Comparison of ENCODE assay signal across 17 cellular contexts in genomic region chr2:142834003-142834402, GRCh38. TPM values are rescaled to one million over a fixed set of nuclear protein-coding genes. Genes with fewer than 3 reads are reported as not detected.
DNase-seq lines count a peak whose midpoint lies in the region; ATAC-seq, FAIRE-seq and TF ChIP-seq lines count a peak whose summit lies in the region.
"Had no signal": no experiment of that assay in that cellular context is flagged by ENCODE, and none has a peak within 500 bp of the region (broad histone marks: within the 10 kb centered on the region; RNA-seq: fewer than 3 reads in every experiment).

No MANE protein-coding gene starts in this region.

- no peak for TF ChIP-seq POLR2A in GM12878 (IDR thresholded peaks at IDR 0.05; ENCODE audit: low read depth, low read length)

- H3K36me3 ChIP-seq in GM12878 (ENCODE audit: control insufficient read depth in 2 of 2, insufficient read depth in 2 of 2, low read length in 1 of 2), result no peaks in the 10 kb centered on the region
- H3K36me3 ChIP-seq: suprapubic skin had no signal

- no peaks in the 10 kb centered on the region for H3K4me1 ChIP-seq in GM12878 (ENCODE audit: control insufficient read depth, insufficient read depth, low read length)
- H3K4me1 ChIP-seq: Caco-2, parathyroid adenoma, suprapubic skin had no signal

- POLR2A ChIA-PET in GM12878 (lab: Charles Lee), result no interaction called here

- 11% methylated on average over 1 of the region's 1 CpG for WGBS in GM12878 (ENCODE audit: insufficient coverage, insufficient replicate concordance, low lambda C conversion rate, missing lambda C conversion rate)

- FAIRE-seq in GM12878 (lab: Jason Lieb, UNC), result no peak

- RAD21 ChIA-PET in GM12878 (lab: Charles Lee; ENCODE audit: unreplicated experiment), result no interaction called here

- no peak overlapping the region for H3K4me3 ChIP-seq in GM12878
- H3K4me3 ChIP-seq: suprapubic skin had no signal

- no peaks in the 10 kb centered on the region for H4K20me1 ChIP-seq in GM12878 (ENCODE audit: control insufficient read depth, insufficient read depth)

- no TSS peak for BruUV-seq in GM12878 (replicated peaks; lab: Mats Ljungman, UMichigan)

- TF ChIP-seq RAD21 in GM12878 (IDR thresholded peaks at IDR 0.05; ENCODE audit: insufficient read depth, low read depth, low read length), result no peak

- no peaks in the 10 kb centered on the region for H3K27me3 ChIP-seq in GM12878 (replicated peaks in 1 of 2; ENCODE audit: control insufficient read depth in 2 of 2, insufficient read depth in 2 of 2, low read length in 1 of 2)
- H3K27me3 ChIP-seq: suprapubic skin had no signal

- H3K4me2 ChIP-seq in GM12878 (ENCODE audit: control insufficient read depth, insufficient read depth), result no peak overlapping the region

- CTCF ChIA-PET in GM12878 (lab: Yijun Ruan, JAX), result no interaction called here

- H2AFZ ChIP-seq in GM12878 (ENCODE audit: control insufficient read depth, low read depth, low read length), result no peak overlapping the region
- H2AFZ ChIP-seq: parathyroid adenoma had no signal

- no peak overlapping the region for H3K9ac ChIP-seq in GM12878 (ENCODE audit: control insufficient read depth, insufficient read depth, low read length)
- H3K9ac ChIP-seq: parathyroid adenoma had no signal

- in situ Hi-C loops in GM12878 (cut with MboI), result no loop called here
- in situ Hi-C loops in KBM-7 (cut with MboI; ENCODE audit: low pct_unique_long_range_greater_than_20kb, low sequenced_read_pairs), result no loop called here

- no peak for TF ChIP-seq EP300 in GM12878 (IDR thresholded peaks at IDR 0.05; ENCODE audit: borderline replicate concordance in 1 of 2, control insufficient read depth in 1 of 2, low read depth in 2 of 2, low read length in 2 of 2)

- DNase-seq in A172 (ENCODE audit: low spot score) (peak; percentile 47), HPDE6-E6E7 (ENCODE audit: extremely low spot score) (peak; percentile 5), GM12878 (ENCODE audit: low read depth, low spot score) (no peak), iris pigment epithelial cell (ENCODE audit: low read depth) (peak; percentile 78), NCI-H187 (lab: John Stamatoyannopoulos, UW) (no peak), NCI-H345 treated with DMSO at 0.1 percent for 48 hours (lab: John Stamatoyannopoulos, UW; ENCODE audit: unreplicated experiment) (no peak), KBM-7 (no peak)
- DNase-seq in stimulated activated CD4-positive, alpha-beta T cell treated with anti-CD3 and anti-CD28 coated beads, Interleukin-1b, Interleukin-23, amount 100 ng/mL, for 48 hours, result no peak
- DNase-seq: activated naive CD4-positive, alpha-beta T cell treated with Interleukin-2 at 50 U/mL for 16 hours; Caco-2; effector CD8-positive, alpha-beta T cell; NCI-H2081 treated with DMSO at 0.1 percent for 48 hours; NCI-H774; stimulated activated CD4-positive, alpha-beta T cell treated with anti-CD3 and anti-CD28 coated beads, Interleukin-12 subunit alpha, Interleukin-12 subunit beta, amount 100 ng/mL, for 4 hours had no signal

- no peak for ATAC-seq in GM12878

- H3K79me2 ChIP-seq in GM12878 (ENCODE audit: control insufficient read depth, insufficient read depth, low read length), result no peaks in the 10 kb centered on the region
- H3K79me2 ChIP-seq: parathyroid adenoma had no signal

- no peak overlapping the region for H3K27ac ChIP-seq in GM12878 (ENCODE audit: control insufficient read depth, insufficient read depth)
- H3K27ac ChIP-seq: parathyroid adenoma, suprapubic skin had no signal

- intact Hi-C loops in GM12878 (cut with micrococcal nuclease; ENCODE audit: unreplicated experiment), result no loop called here

- SMC1A ChIA-PET in GM12878 (lab: Charles Lee; ENCODE audit: uncharacterized antibody, unreplicated experiment), result no interaction called here

- H3K9me3 ChIP-seq in GM12878 (replicated peaks; ENCODE audit: control insufficient read depth, insufficient read depth, low read length), result no peaks in the 10 kb centered on the region
- H3K9me3 ChIP-seq: Caco-2, suprapubic skin had no signal

- TF ChIP-seq CTCF in GM12878 (IDR thresholded peaks at IDR 0.05 in 2 of 3, conservative IDR thresholded peaks at IDR 0.05 in 1 of 3; ENCODE audit: control insufficient read depth in 2 of 3, extremely low read depth in 1 of 3, insufficient read depth in 1 of 3, low read depth in 3 of 3, low read length in 3 of 3), result no peak

TF ChIP-seq in GM12878, 131 proteins besides CTCF, POLR2A, EP300 and RAD21:
- TF ChIP-seq SRF (IDR thresholded peaks at IDR 0.05; ENCODE audit: low read depth in 2 of 2, low read length in 2 of 2) (no peak), RUNX3 (IDR thresholded peaks at IDR 0.05; ENCODE audit: low read length) (peak; percentile 60; the same call in 1 of the 2 replicates), NFIC (IDR thresholded peaks at IDR 0.05; ENCODE audit: low read depth, low read length) (peak; percentile 57; the same call in 1 of the 2 replicates)

RNA-seq across cellular contexts. Expression of gene KYNU, which starts 43.5 kb away (rescaled TPM):
- total RNA-seq in A172 (2014; rRNA removed; shearing (Covaris generic)), result 1.4 and 3.9 TPM in 2 replicates
- 87.8 and 98.2 TPM in 2 replicates for total RNA-seq in GM12878 (2013; cell fraction: nucleolus; rRNA removed)
- total RNA-seq in GM12878 (2014; rRNA removed) (34.8 and 45.1 TPM in 2 replicates), GM12878 (2014; rRNA removed; fragmentation: Illumina TruSeq; extraction: Trizol) (56.2 and 57.0 TPM in 2 replicates), GM12878 (2021) (36.8 and 38.6 TPM in 2 replicates)
- polyA plus RNA-seq in GM12878 (2011; ENCODE audit: low read depth), result 23.3 TPM
- polyA plus RNA-seq in GM12878 (2011; rRNA removed) (39.9 and 55.5 TPM in 2 replicates), GM12878 (2014; fragmentation: Illumina TruSeq; extraction: Trizol) (48.8 and 66.6 TPM in 2 replicates), GM12878 (2014; fragmentation: Nextera tagmentation; extraction: Ambion mirVana) (100 to 1,000 TPM in 1 of 2 experiments, 10 to 100 TPM in 1; 65.0 to 101 TPM), GM12878 (2014; rRNA removed) (24.7 and 31.3 TPM in 2 replicates), GM12878 (2016; fragmentation: Nextera tagmentation; extraction: Ambion mirVana) (10 to 100 TPM; 31.3 to 33.8 TPM)
- 17.1 and 20.3 TPM in 2 replicates for polyA plus RNA-seq in GM12878 (2011; cell fraction: cytosol; rRNA removed)
- polyA plus RNA-seq in GM12878 (2011; cell fraction: nucleus; rRNA removed), result 15.4 and 16.4 TPM in 2 replicates
- 23.7 and 28.4 TPM in 2 replicates for polyA plus RNA-seq in GM12878 (2012)
- 19.8 and 39.5 TPM in 2 replicates for polyA minus RNA-seq in GM12878 (2011; rRNA and poly(A)+ RNA removed)
- 12.6 and 16.5 TPM in 2 replicates for polyA minus RNA-seq in GM12878 (2011; cell fraction: cytosol; rRNA and poly(A)+ RNA removed)
- 34.2 and 46.5 TPM in 2 replicates for polyA minus RNA-seq in GM12878 (2011; cell fraction: nucleus; rRNA and poly(A)+ RNA removed)
- total RNA-seq: T-helper 1 cell treated with Interleukin-12 subunit alpha and Interleukin-12 subunit beta and Interleukin-4 antibody, amounts not matched to agents 30 ng/mL and 1 ng/mL, for 36 hours had no signal

Comparison
In these comparisons a context has a peak if more than half of its experiments do, and no peak if none do; other contexts are left out.
1. DNase-seq: peak in A172 (single experiment), HPDE6-E6E7 (single experiment) and iris pigment epithelial cell (single experiment); none in GM12878 (single experiment), NCI-H187 (0 of 2), stimulated activated CD4-positive, alpha-beta T cell treated with anti-CD3 and anti-CD28 coated beads, Interleukin-1b, Interleukin-23, amount 100 ng/mL, for 48 hours (single experiment), NCI-H345 treated with DMSO at 0.1 percent for 48 hours (single experiment) and KBM-7 (single experiment).